In the genomic region with DNA sequence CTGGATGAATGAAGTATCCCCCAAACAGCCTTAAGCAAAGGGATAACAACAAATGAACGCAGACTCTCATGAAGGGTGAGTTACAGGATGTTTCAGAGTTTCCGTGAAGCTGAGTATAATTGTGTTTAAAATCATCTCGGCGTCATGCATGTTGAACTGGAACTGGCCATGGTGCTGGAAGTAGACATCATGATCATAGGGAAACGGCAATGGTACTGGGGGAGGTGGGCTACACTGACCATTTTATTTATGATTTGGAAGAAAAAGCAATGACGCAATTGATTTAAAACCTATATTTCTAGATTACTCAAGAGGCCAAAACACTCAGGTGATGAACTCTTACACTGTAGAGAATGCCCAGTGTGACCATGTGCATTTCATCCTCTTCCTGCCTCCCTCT, we compare ENCODE assay signal across 2 cellular contexts.
TF ChIP-seq lines count a peak whose summit lies in the region.

No MANE protein-coding gene starts in this region.

TF ChIP-seq in SK-N-SH, 30 proteins besides CTCF, POLR2A, EP300 and RAD21 (continued from another document):
- TF ChIP-seq, protein P1, sequence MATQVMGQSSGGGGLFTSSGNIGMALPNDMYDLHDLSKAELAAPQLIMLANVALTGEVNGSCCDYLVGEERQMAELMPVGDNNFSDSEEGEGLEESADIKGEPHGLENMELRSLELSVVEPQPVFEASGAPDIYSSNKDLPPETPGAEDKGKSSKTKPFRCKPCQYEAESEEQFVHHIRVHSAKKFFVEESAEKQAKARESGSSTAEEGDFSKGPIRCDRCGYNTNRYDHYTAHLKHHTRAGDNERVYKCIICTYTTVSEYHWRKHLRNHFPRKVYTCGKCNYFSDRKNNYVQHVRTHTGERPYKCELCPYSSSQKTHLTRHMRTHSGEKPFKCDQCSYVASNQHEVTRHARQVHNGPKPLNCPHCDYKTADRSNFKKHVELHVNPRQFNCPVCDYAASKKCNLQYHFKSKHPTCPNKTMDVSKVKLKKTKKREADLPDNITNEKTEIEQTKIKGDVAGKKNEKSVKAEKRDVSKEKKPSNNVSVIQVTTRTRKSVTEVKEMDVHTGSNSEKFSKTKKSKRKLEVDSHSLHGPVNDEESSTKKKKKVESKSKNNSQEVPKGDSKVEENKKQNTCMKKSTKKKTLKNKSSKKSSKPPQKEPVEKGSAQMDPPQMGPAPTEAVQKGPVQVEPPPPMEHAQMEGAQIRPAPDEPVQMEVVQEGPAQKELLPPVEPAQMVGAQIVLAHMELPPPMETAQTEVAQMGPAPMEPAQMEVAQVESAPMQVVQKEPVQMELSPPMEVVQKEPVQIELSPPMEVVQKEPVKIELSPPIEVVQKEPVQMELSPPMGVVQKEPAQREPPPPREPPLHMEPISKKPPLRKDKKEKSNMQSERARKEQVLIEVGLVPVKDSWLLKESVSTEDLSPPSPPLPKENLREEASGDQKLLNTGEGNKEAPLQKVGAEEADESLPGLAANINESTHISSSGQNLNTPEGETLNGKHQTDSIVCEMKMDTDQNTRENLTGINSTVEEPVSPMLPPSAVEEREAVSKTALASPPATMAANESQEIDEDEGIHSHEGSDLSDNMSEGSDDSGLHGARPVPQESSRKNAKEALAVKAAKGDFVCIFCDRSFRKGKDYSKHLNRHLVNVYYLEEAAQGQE (IDR thresholded peaks at IDR 0.05; ENCODE audit: low read depth, low read length), result peak; percentile 61; the same call in 1 of the 2 replicates
- TF ChIP-seq FOSL2 (IDR thresholded peaks at IDR 0.05; ENCODE audit: borderline replicate concordance, low read depth) (no peak), GATA2 (CRISPR knock-in tag; IDR thresholded peaks at IDR 0.05) (no peak)
- TF ChIP-seq, protein P2, sequence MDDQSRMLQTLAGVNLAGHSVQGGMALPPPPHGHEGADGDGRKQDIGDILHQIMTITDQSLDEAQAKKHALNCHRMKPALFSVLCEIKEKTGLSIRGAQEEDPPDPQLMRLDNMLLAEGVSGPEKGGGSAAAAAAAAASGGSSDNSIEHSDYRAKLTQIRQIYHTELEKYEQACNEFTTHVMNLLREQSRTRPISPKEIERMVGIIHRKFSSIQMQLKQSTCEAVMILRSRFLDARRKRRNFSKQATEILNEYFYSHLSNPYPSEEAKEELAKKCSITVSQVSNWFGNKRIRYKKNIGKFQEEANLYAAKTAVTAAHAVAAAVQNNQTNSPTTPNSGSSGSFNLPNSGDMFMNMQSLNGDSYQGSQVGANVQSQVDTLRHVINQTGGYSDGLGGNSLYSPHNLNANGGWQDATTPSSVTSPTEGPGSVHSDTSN (IDR thresholded peaks at IDR 0.05), result no peak

TF ChIP-seq in SK-N-SH treated with all-trans-retinoic acid at 6 μM for 48 hours, 23 proteins besides CTCF, POLR2A, EP300 and RAD21 (continued from another document):
- TF ChIP-seq, protein P3, sequence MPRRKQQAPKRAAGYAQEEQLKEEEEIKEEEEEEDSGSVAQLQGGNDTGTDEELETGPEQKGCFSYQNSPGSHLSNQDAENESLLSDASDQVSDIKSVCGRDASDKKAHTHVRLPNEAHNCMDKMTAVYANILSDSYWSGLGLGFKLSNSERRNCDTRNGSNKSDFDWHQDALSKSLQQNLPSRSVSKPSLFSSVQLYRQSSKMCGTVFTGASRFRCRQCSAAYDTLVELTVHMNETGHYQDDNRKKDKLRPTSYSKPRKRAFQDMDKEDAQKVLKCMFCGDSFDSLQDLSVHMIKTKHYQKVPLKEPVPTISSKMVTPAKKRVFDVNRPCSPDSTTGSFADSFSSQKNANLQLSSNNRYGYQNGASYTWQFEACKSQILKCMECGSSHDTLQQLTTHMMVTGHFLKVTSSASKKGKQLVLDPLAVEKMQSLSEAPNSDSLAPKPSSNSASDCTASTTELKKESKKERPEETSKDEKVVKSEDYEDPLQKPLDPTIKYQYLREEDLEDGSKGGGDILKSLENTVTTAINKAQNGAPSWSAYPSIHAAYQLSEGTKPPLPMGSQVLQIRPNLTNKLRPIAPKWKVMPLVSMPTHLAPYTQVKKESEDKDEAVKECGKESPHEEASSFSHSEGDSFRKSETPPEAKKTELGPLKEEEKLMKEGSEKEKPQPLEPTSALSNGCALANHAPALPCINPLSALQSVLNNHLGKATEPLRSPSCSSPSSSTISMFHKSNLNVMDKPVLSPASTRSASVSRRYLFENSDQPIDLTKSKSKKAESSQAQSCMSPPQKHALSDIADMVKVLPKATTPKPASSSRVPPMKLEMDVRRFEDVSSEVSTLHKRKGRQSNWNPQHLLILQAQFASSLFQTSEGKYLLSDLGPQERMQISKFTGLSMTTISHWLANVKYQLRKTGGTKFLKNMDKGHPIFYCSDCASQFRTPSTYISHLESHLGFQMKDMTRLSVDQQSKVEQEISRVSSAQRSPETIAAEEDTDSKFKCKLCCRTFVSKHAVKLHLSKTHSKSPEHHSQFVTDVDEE (CRISPR knock-in tag; IDR thresholded peaks at IDR 0.05), result no peak
- TF ChIP-seq OSR1 (CRISPR knock-in tag; IDR thresholded peaks at IDR 0.05), result no peak
- no peak for TF ChIP-seq PPARA (CRISPR knock-in tag; IDR thresholded peaks at IDR 0.05; ENCODE audit: borderline replicate concordance)
- no peak for TF ChIP-seq ARNTL (CRISPR knock-in tag; IDR thresholded peaks at IDR 0.05; ENCODE audit: borderline replicate concordance, low read depth)
- TF ChIP-seq ZNF565 (CRISPR knock-in tag; conservative IDR thresholded peaks at IDR 0.05; ENCODE audit: low read depth), result no peak
- TF ChIP-seq, protein P4, sequence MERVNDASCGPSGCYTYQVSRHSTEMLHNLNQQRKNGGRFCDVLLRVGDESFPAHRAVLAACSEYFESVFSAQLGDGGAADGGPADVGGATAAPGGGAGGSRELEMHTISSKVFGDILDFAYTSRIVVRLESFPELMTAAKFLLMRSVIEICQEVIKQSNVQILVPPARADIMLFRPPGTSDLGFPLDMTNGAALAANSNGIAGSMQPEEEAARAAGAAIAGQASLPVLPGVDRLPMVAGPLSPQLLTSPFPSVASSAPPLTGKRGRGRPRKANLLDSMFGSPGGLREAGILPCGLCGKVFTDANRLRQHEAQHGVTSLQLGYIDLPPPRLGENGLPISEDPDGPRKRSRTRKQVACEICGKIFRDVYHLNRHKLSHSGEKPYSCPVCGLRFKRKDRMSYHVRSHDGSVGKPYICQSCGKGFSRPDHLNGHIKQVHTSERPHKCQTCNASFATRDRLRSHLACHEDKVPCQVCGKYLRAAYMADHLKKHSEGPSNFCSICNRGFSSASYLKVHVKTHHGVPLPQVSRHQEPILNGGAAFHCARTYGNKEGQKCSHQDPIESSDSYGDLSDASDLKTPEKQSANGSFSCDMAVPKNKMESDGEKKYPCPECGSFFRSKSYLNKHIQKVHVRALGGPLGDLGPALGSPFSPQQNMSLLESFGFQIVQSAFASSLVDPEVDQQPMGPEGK (CRISPR knock-in tag; IDR thresholded peaks at IDR 0.05; ENCODE audit: borderline replicate concordance), result no peak
- no peak for TF ChIP-seq BACH2 (CRISPR knock-in tag; IDR thresholded peaks at IDR 0.05; ENCODE audit: borderline replicate concordance)
- no peak for TF ChIP-seq ZFP3 (CRISPR knock-in tag; IDR thresholded peaks at IDR 0.05)
- TF ChIP-seq ISL1 (CRISPR knock-in tag; IDR thresholded peaks at IDR 0.05), result no peak
- no peak for TF ChIP-seq ZFP30 (CRISPR knock-in tag; IDR thresholded peaks at IDR 0.05)
- no peak for TF ChIP-seq ESRRG (CRISPR knock-in tag; IDR thresholded peaks at IDR 0.05)
